19 cellular contexts compared by ENCODE assay signal in genomic region chr17:81246343-81246670, GRCh38. TPM values are rescaled to one million over a fixed set of nuclear protein-coding genes. Genes with fewer than 3 reads are reported as not detected.
DNase-seq lines count a peak whose midpoint lies in the region; ATAC-seq, FAIRE-seq and TF ChIP-seq lines count a peak whose summit lies in the region.
"Had no signal": no experiment of that assay in that cellular context is flagged by ENCODE, and none has a peak within 500 bp of the region (broad histone marks: within the 10 kb centered on the region; RNA-seq: fewer than 3 reads in every experiment).

No MANE protein-coding gene starts in this region.

- intact Hi-C loops in Right ventricle myocardium inferior (cut with DNase I) (no loop called here), HepG2 (cut with micrococcal nuclease; ENCODE audit: unreplicated experiment) (no loop called here), aorta (cut with DNase I) (no loop called here), A673 (cut with micrococcal nuclease; ENCODE audit: unreplicated experiment) (no loop called here)

- no peak for TF ChIP-seq RAD21 in HepG2 (CRISPR knock-in tag; IDR thresholded peaks at IDR 0.05)

- POLR2A ChIA-PET in HepG2 (lab: Yijun Ruan, JAX): no interaction called here
- POLR2A ChIA-PET in A673 (lab: Charles Lee; ENCODE audit: low non-redundant PET): no interaction called here

- ATAC-seq in Right ventricle myocardium inferior (no peak), HepG2 (peak; percentile 8), aorta (ENCODE audit: low FRiP score) (peak; percentile 4), HG03039 (IDR thresholded peaks at IDR 0.05; ENCODE audit: unreplicated experiment) (no peak)
- ATAC-seq: Panc1 had no signal

- H3K9ac ChIP-seq in HepG2 (ENCODE audit: insufficient read depth, low read depth, low read length): no peak overlapping the region
- H3K9ac ChIP-seq: GM23248 had no signal

- H3K27ac ChIP-seq in right atrium auricular region (no peak overlapping the region), HepG2 (ENCODE audit: extremely low read length, insufficient read depth, low read length) (no peak overlapping the region), aorta (ENCODE audit: low read depth in 1 of 2, low read length in 2 of 2) (no peak overlapping the region), A673 (ENCODE audit: low read depth, low read length, poor library complexity, severe bottlenecking) (no peak overlapping the region)
- H3K27ac ChIP-seq: C4-2B, GM23248 had no signal

- H3K4me1 ChIP-seq in right atrium auricular region (no peaks in the 10 kb centered on the region), HepG2 (ENCODE audit: insufficient read depth, low read length) (peaks cover 22% of the 10 kb centered on the region), aorta (ENCODE audit: control insufficient read depth in 1 of 2, insufficient read depth in 2 of 2, low read length in 2 of 2) (no peaks in the 10 kb centered on the region), A673 (ENCODE audit: insufficient read depth, low read length, poor library complexity, severe bottlenecking) (peaks cover under 1% of the 10 kb centered on the region)
- H3K4me1 ChIP-seq: HAP-1 had no signal

- H3K79me2 ChIP-seq in HepG2 (ENCODE audit: insufficient read depth, low read length): peaks cover under 1% of the 10 kb centered on the region

- H3K9me3 ChIP-seq in right atrium auricular region (no peaks in the 10 kb centered on the region), HepG2 (ENCODE audit: low read length) (no peaks in the 10 kb centered on the region), aorta (ENCODE audit: control insufficient read depth, low read length) (no peaks in the 10 kb centered on the region), A673 (ENCODE audit: low read depth, low read length, poor library complexity, severe bottlenecking) (no peaks in the 10 kb centered on the region)
- H3K9me3 ChIP-seq: HAP-1 had no signal

- no peak overlapping the region for H2AFZ ChIP-seq in HepG2 (ENCODE audit: low read length)
- H2AFZ ChIP-seq: GM23248 had no signal

- H3K36me3 ChIP-seq in right atrium auricular region (peaks cover 18% of the 10 kb centered on the region), HepG2 (replicated peaks in 1 of 2; ENCODE audit: control insufficient read depth in 1 of 2, insufficient read depth in 2 of 2, low read length in 2 of 2) (peaks cover 12 to 13% of the 10 kb centered on the region in 2 experiments; a peak in 3 of 5 replicates), aorta (ENCODE audit: control insufficient read depth in 1 of 2, insufficient read depth in 2 of 2, low read length in 1 of 2) (no peaks in the 10 kb centered on the region), A673 (ENCODE audit: insufficient read depth, low read length, poor library complexity, severe bottlenecking) (peaks cover 10% of the 10 kb centered on the region)

- FAIRE-seq in HepG2 (lab: Jason Lieb, UNC): no peak
- FAIRE-seq: G401.6, GM12892 had no signal

- peak; percentile 56 for DNase-seq in Right ventricle myocardium inferior (ENCODE audit: missing footprints)
- no peak for DNase-seq in right atrium auricular region (ENCODE audit: low spot score)
- DNase-seq in HepG2 (ENCODE audit: low spot score): no peak
- peak in 1 of 2 donors; percentile 38 for DNase-seq in aorta
- DNase-seq in A673 (ENCODE audit: low spot score): no peak
- DNase-seq: 8988T, GM23248, NCI-H1105 treated with DMSO at 0.1 percent for 48 hours, NCI-H1694, NCI-H2081, NCI-H2171, NCI-H524 treated with DMSO at 0.1 percent for 48 hours, SW 1271 had no signal

- H3K4me3 ChIP-seq in right atrium auricular region (no peak overlapping the region), HepG2 (replicated peaks in 1 of 3; ENCODE audit: insufficient read depth in 1 of 3, low read depth in 2 of 3, low read length in 3 of 3) (no peak overlapping the region), aorta (ENCODE audit: low read length in 2 of 2) (no peak overlapping the region), A673 (ENCODE audit: low read depth, low read length, poor library complexity, severe bottlenecking) (no peak overlapping the region)
- H3K4me3 ChIP-seq: GM23248, HAP-1 had no signal

- no peak overlapping the region for H3K4me2 ChIP-seq in HepG2 (ENCODE audit: low read depth, low read length)

- CTCF ChIA-PET in HepG2 (lab: Yijun Ruan, JAX; ENCODE audit: low intra/inter-chr PET ratio, low total read pairs) (no interaction called here), A673 (lab: Charles Lee) (no interaction called here)

- in situ Hi-C loops in HepG2 (cut with HindIII; ENCODE audit: extremely low pct_ligation_motif_present, low pct_unique_long_range_greater_than_20kb): no loop called here

- H4K20me1 ChIP-seq in HepG2 (ENCODE audit: insufficient read depth, low read length): peaks cover 4% of the 10 kb centered on the region; the same call in 1 of the 2 replicates

- BruUV-seq in HepG2 (replicated peaks; lab: Mats Ljungman, UMichigan) (no TSS peak), A673 (replicated peaks; lab: Mats Ljungman, UMichigan) (no TSS peak)

- no peak for TF ChIP-seq CTCF in right atrium auricular region (IDR thresholded peaks at IDR 0.05)
- no peak for TF ChIP-seq CTCF in HepG2 (CRISPR knock-in tag; IDR thresholded peaks at IDR 0.05)
- TF ChIP-seq CTCF in A673 (conservative IDR thresholded peaks at IDR 0.05; ENCODE audit: low read depth, low read length): no peak

- TF ChIP-seq EP300 in HepG2 (IDR thresholded peaks at IDR 0.05; ENCODE audit: low read depth in 2 of 2, low read length in 2 of 2) (no peak), HepG2 (CRISPR knock-in tag; IDR thresholded peaks at IDR 0.05; ENCODE audit: borderline replicate concordance) (no peak)

- WGBS in HepG2 (ENCODE audit: low lambda C conversion rate): 90% methylated on average over 2 of the region's 10 CpGs
- WGBS in aorta, 2 donors: 85 to 86% methylated on average over 10 of the region's 10 CpGs

- TF ChIP-seq POLR2A in HepG2 (IDR thresholded peaks at IDR 0.05; ENCODE audit: insufficient read depth in 1 of 2, low read depth in 2 of 2, low read length in 2 of 2): no peak

- H3K27me3 ChIP-seq in right atrium auricular region (no peaks in the 10 kb centered on the region), HepG2 (ENCODE audit: control insufficient read depth in 1 of 2, insufficient read depth in 2 of 2, low read length in 2 of 2) (no peaks in the 10 kb centered on the region), aorta (ENCODE audit: control insufficient read depth in 1 of 2, insufficient read depth in 2 of 2, low read length in 1 of 2) (no peaks in the 10 kb centered on the region), A673 (replicated peaks; ENCODE audit: insufficient read depth, low read depth, low read length, poor library complexity) (no peaks in the 10 kb centered on the region)

RNA-seq across cellular contexts. Expression of gene NDUFAF8, which starts 7.2 kb away (rescaled TPM):
- total RNA-seq in Right ventricle myocardium inferior: 58.0 TPM
- total RNA-seq in right atrium auricular region: 10 to 100 TPM; 53.1 to 53.5 TPM
- 213 and 233 TPM in 2 replicates for total RNA-seq in HepG2 (2016; rRNA removed; fragmentation: Illumina TruSeq; extraction: Trizol)
- total RNA-seq in HepG2 (2016; cell fraction: cytosol; rRNA removed; fragmentation: Illumina TruSeq; extraction: Trizol; ENCODE audit: low read depth): 565 and 636 TPM in 2 replicates
- 209 and 214 TPM in 2 replicates for total RNA-seq in HepG2 (2016; cell fraction: insoluble cytoplasmic fraction; rRNA removed; fragmentation: Illumina TruSeq; extraction: Trizol)
- total RNA-seq in HepG2 (2016; cell fraction: membrane; rRNA removed; fragmentation: Illumina TruSeq; extraction: Trizol): 441 and 487 TPM in 2 replicates
- total RNA-seq in HepG2 (2016; cell fraction: nucleus; rRNA removed; fragmentation: Illumina TruSeq; extraction: Trizol): 99.9 and 114 TPM in 2 replicates
- 62.4 and 75.6 TPM in 2 replicates for polyA plus RNA-seq in HepG2 (2011; rRNA removed)
- polyA plus RNA-seq in HepG2 (2011; cell fraction: cytosol; rRNA removed): 52.0 and 67.0 TPM in 2 replicates
- polyA plus RNA-seq in HepG2 (2011; cell fraction: nucleus; rRNA removed): 67.0 and 99.7 TPM in 2 replicates
- 74.7 and 106 TPM in 2 replicates for polyA plus RNA-seq in HepG2 (2012)
- 562 and 639 TPM in 2 replicates for polyA plus RNA-seq in HepG2 (2016; cell fraction: cytosol; fragmentation: Illumina TruSeq; extraction: Trizol; ENCODE audit: low read depth)
- 170 and 188 TPM in 2 replicates for polyA plus RNA-seq in HepG2 (2016; cell fraction: insoluble cytoplasmic fraction; fragmentation: Illumina TruSeq; extraction: Trizol; ENCODE audit: low read depth)
- polyA plus RNA-seq in HepG2 (2016; cell fraction: membrane; fragmentation: Illumina TruSeq; extraction: Trizol; ENCODE audit: low read depth): 357 and 397 TPM in 2 replicates
- polyA plus RNA-seq in HepG2 (2016; cell fraction: nucleus; fragmentation: Illumina TruSeq; extraction: Trizol; ENCODE audit: insufficient read depth, low read depth): 180 and 208 TPM in 2 replicates
- 13.6 and 21.7 TPM in 2 replicates for polyA minus RNA-seq in HepG2 (2011; rRNA and poly(A)+ RNA removed; ENCODE audit: low replicate concordance)
- 4.9 and 8.2 TPM in 2 replicates for polyA minus RNA-seq in HepG2 (2011; cell fraction: cytosol; rRNA and poly(A)+ RNA removed)
- polyA minus RNA-seq in HepG2 (2011; cell fraction: nucleus; rRNA and poly(A)+ RNA removed): 26.2 and 31.2 TPM in 2 replicates
- 10 to 100 TPM; 20.2 to 27.4 TPM for total RNA-seq in aorta
- polyA plus RNA-seq in aorta: 10 to 100 TPM; 26.5 to 46.5 TPM
- 58.6 and 64.9 TPM in 2 replicates for total RNA-seq in A673 (2021)

RNA-seq across cellular contexts. Expression of gene TEPSIN, which starts 7.5 kb away (rescaled TPM):
- total RNA-seq in Right ventricle myocardium inferior: 11.1 TPM
- total RNA-seq in right atrium auricular region: 10 to 100 TPM; 12.3 to 14.3 TPM
- total RNA-seq in HepG2 (2016; rRNA removed; fragmentation: Illumina TruSeq; extraction: Trizol): 8.5 and 18.8 TPM in 2 replicates
- 5.0 and 7.5 TPM in 2 replicates for total RNA-seq in HepG2 (2016; cell fraction: cytosol; rRNA removed; fragmentation: Illumina TruSeq; extraction: Trizol; ENCODE audit: low read depth)
- total RNA-seq in HepG2 (2016; cell fraction: insoluble cytoplasmic fraction; rRNA removed; fragmentation: Illumina TruSeq; extraction: Trizol): 7.1 and 20.3 TPM in 2 replicates
- 7.0 and 8.1 TPM in 2 replicates for total RNA-seq in HepG2 (2016; cell fraction: membrane; rRNA removed; fragmentation: Illumina TruSeq; extraction: Trizol)
- total RNA-seq in HepG2 (2016; cell fraction: nucleus; rRNA removed; fragmentation: Illumina TruSeq; extraction: Trizol): 24.5 and 27.8 TPM in 2 replicates
- 16.1 and 19.7 TPM in 2 replicates for polyA plus RNA-seq in HepG2 (2011; rRNA removed)
- 4.0 and 8.2 TPM in 2 replicates for polyA plus RNA-seq in HepG2 (2011; cell fraction: cytosol; rRNA removed)
- polyA plus RNA-seq in HepG2 (2011; cell fraction: nucleus; rRNA removed): 328 and 418 TPM in 2 replicates
- polyA plus RNA-seq in HepG2 (2012): 9.5 and 16.4 TPM in 2 replicates
- polyA plus RNA-seq in HepG2 (2016; cell fraction: cytosol; fragmentation: Illumina TruSeq; extraction: Trizol; ENCODE audit: low read depth): 2.4 and 2.5 TPM in 2 replicates
- 6.3 and 9.9 TPM in 2 replicates for polyA plus RNA-seq in HepG2 (2016; cell fraction: insoluble cytoplasmic fraction; fragmentation: Illumina TruSeq; extraction: Trizol; ENCODE audit: low read depth)
- polyA plus RNA-seq in HepG2 (2016; cell fraction: membrane; fragmentation: Illumina TruSeq; extraction: Trizol; ENCODE audit: low read depth): 4.3 and 6.0 TPM in 2 replicates
- polyA plus RNA-seq in HepG2 (2016; cell fraction: nucleus; fragmentation: Illumina TruSeq; extraction: Trizol; ENCODE audit: insufficient read depth, low read depth): 90.2 and 98.6 TPM in 2 replicates
- polyA minus RNA-seq in HepG2 (2011; rRNA and poly(A)+ RNA removed; ENCODE audit: low replicate concordance): 14.1 and 21.0 TPM in 2 replicates
- polyA minus RNA-seq in HepG2 (2011; cell fraction: cytosol; rRNA and poly(A)+ RNA removed): 3.4 and 3.7 TPM in 2 replicates
- 39.0 and 47.9 TPM in 2 replicates for polyA minus RNA-seq in HepG2 (2011; cell fraction: nucleus; rRNA and poly(A)+ RNA removed)
- total RNA-seq in aorta: 10 to 100 TPM; 25.6 to 44.4 TPM
- 10 to 100 TPM in 1 of 2 donors, 1 to 10 TPM in 1; 5.6 to 79.0 TPM for polyA plus RNA-seq in aorta
- 33.6 and 36.1 TPM in 2 replicates for total RNA-seq in A673 (2021)

RNA-seq across cellular contexts. Expression of gene CEP131, which starts 23.5 kb away (rescaled TPM):
- total RNA-seq in Right ventricle myocardium inferior: 8.9 TPM
- 1 to 10 TPM; 5.5 to 6.2 TPM for total RNA-seq in right atrium auricular region
- total RNA-seq in HepG2 (2016; rRNA removed; fragmentation: Illumina TruSeq; extraction: Trizol): 11.1 and 16.8 TPM in 2 replicates
- 2.2 and 3.5 TPM in 2 replicates for total RNA-seq in HepG2 (2016; cell fraction: cytosol; rRNA removed; fragmentation: Illumina TruSeq; extraction: Trizol; ENCODE audit: low read depth)
- total RNA-seq in HepG2 (2016; cell fraction: insoluble cytoplasmic fraction; rRNA removed; fragmentation: Illumina TruSeq; extraction: Trizol): 8.4 and 18.4 TPM in 2 replicates
- 5.8 and 6.2 TPM in 2 replicates for total RNA-seq in HepG2 (2016; cell fraction: membrane; rRNA removed; fragmentation: Illumina TruSeq; extraction: Trizol)
- total RNA-seq in HepG2 (2016; cell fraction: nucleus; rRNA removed; fragmentation: Illumina TruSeq; extraction: Trizol): 10.7 and 12.3 TPM in 2 replicates
- 5.0 and 5.6 TPM in 2 replicates for polyA plus RNA-seq in HepG2 (2011; rRNA removed)
- polyA plus RNA-seq in HepG2 (2011; cell fraction: cytosol; rRNA removed): 3.0 and 5.8 TPM in 2 replicates
- 31.7 and 46.2 TPM in 2 replicates for polyA plus RNA-seq in HepG2 (2011; cell fraction: nucleus; rRNA removed)
- 6.3 and 6.8 TPM in 2 replicates for polyA plus RNA-seq in HepG2 (2012)
- 2.7 and 3.3 TPM in 2 replicates for polyA plus RNA-seq in HepG2 (2016; cell fraction: cytosol; fragmentation: Illumina TruSeq; extraction: Trizol; ENCODE audit: low read depth)
- polyA plus RNA-seq in HepG2 (2016; cell fraction: insoluble cytoplasmic fraction; fragmentation: Illumina TruSeq; extraction: Trizol; ENCODE audit: low read depth): 11.8 and 13.5 TPM in 2 replicates
- 4.3 and 4.6 TPM in 2 replicates for polyA plus RNA-seq in HepG2 (2016; cell fraction: membrane; fragmentation: Illumina TruSeq; extraction: Trizol; ENCODE audit: low read depth)
- polyA plus RNA-seq in HepG2 (2016; cell fraction: nucleus; fragmentation: Illumina TruSeq; extraction: Trizol; ENCODE audit: insufficient read depth, low read depth): 35.7 and 41.4 TPM in 2 replicates
- 4.8 and 5.8 TPM in 2 replicates for polyA minus RNA-seq in HepG2 (2011; rRNA and poly(A)+ RNA removed; ENCODE audit: low replicate concordance)
- 3.0 and 4.2 TPM in 2 replicates for polyA minus RNA-seq in HepG2 (2011; cell fraction: cytosol; rRNA and poly(A)+ RNA removed)
- 7.6 and 8.0 TPM in 2 replicates for polyA minus RNA-seq in HepG2 (2011; cell fraction: nucleus; rRNA and poly(A)+ RNA removed)
- total RNA-seq in aorta: 10 to 100 TPM in 1 of 2 donors, 1 to 10 TPM in 1; 6.7 to 11.3 TPM
- 10 to 100 TPM in 1 of 2 donors, 1 to 10 TPM in 1; 5.0 to 86.6 TPM for polyA plus RNA-seq in aorta
- 27.1 and 36.3 TPM in 2 replicates for total RNA-seq in A673 (2021)

RNA-seq across cellular contexts. Expression of gene SLC38A10, which starts 48.8 kb away (rescaled TPM):
- total RNA-seq in Right ventricle myocardium inferior (44.6 TPM), right atrium auricular region (10 to 100 TPM; 46.2 to 63.4 TPM), HepG2 (2016; rRNA removed; fragmentation: Illumina TruSeq; extraction: Trizol) (23.0 and 55.8 TPM in 2 replicates), aorta (10 to 100 TPM; 61.9 to 79.6 TPM), A673 (2021) (75.1 and 77.3 TPM in 2 replicates)
- 18.5 and 23.3 TPM in 2 replicates for total RNA-seq in HepG2 (2016; cell fraction: cytosol; rRNA removed; fragmentation: Illumina TruSeq; extraction: Trizol; ENCODE audit: low read depth)
- 19.1 and 55.8 TPM in 2 replicates for total RNA-seq in HepG2 (2016; cell fraction: insoluble cytoplasmic fraction; rRNA removed; fragmentation: Illumina TruSeq; extraction: Trizol)
- 18.8 and 20.0 TPM in 2 replicates for total RNA-seq in HepG2 (2016; cell fraction: membrane; rRNA removed; fragmentation: Illumina TruSeq; extraction: Trizol)
- 52.6 and 64.0 TPM in 2 replicates for total RNA-seq in HepG2 (2016; cell fraction: nucleus; rRNA removed; fragmentation: Illumina TruSeq; extraction: Trizol)
- polyA plus RNA-seq in HepG2 (2011; rRNA removed) (23.4 and 33.6 TPM in 2 replicates), aorta (100 to 1,000 TPM in 1 of 2 donors, 10 to 100 TPM in 1; 22.3 to 118 TPM)
- polyA plus RNA-seq in HepG2 (2011; cell fraction: cytosol; rRNA removed): 20.1 and 34.6 TPM in 2 replicates
- 63.4 and 88.4 TPM in 2 replicates for polyA plus RNA-seq in HepG2 (2011; cell fraction: nucleus; rRNA removed)
- polyA plus RNA-seq in HepG2 (2012): 22.8 and 28.0 TPM in 2 replicates
- 5.7 and 7.1 TPM in 2 replicates for polyA plus RNA-seq in HepG2 (2016; cell fraction: cytosol; fragmentation: Illumina TruSeq; extraction: Trizol; ENCODE audit: low read depth)
- 19.7 and 23.4 TPM in 2 replicates for polyA plus RNA-seq in HepG2 (2016; cell fraction: insoluble cytoplasmic fraction; fragmentation: Illumina TruSeq; extraction: Trizol; ENCODE audit: low read depth)
- polyA plus RNA-seq in HepG2 (2016; cell fraction: membrane; fragmentation: Illumina TruSeq; extraction: Trizol; ENCODE audit: low read depth): 10.4 and 11.4 TPM in 2 replicates
- 123 and 129 TPM in 2 replicates for polyA plus RNA-seq in HepG2 (2016; cell fraction: nucleus; fragmentation: Illumina TruSeq; extraction: Trizol; ENCODE audit: insufficient read depth, low read depth)
- 53.9 and 165 TPM in 2 replicates for polyA minus RNA-seq in HepG2 (2011; rRNA and poly(A)+ RNA removed; ENCODE audit: low replicate concordance)
- 62.7 and 77.3 TPM in 2 replicates for polyA minus RNA-seq in HepG2 (2011; cell fraction: cytosol; rRNA and poly(A)+ RNA removed)
- 25.7 and 27.8 TPM in 2 replicates for polyA minus RNA-seq in HepG2 (2011; cell fraction: nucleus; rRNA and poly(A)+ RNA removed)

Comparison
In these comparisons a context has a peak if more than half of its experiments do, and no peak if none do; other contexts are left out.
1. ATAC-seq: peak in HepG2 (single experiment) and aorta (single experiment); none in Right ventricle myocardium inferior (single experiment) and HG03039 (single experiment).